20 cellular contexts compared by ENCODE assay signal in genomic region chr2:551621-552020, GRCh38.
DNase-seq lines count a peak whose midpoint lies in the region; ATAC-seq lines count a peak whose summit lies in the region.
"Had no signal": no experiment of that assay in that cellular context is flagged by ENCODE, and none has a peak within 500 bp of the region (broad histone marks: within the 10 kb centered on the region; RNA-seq: fewer than 3 reads in every experiment).

No MANE protein-coding gene starts in this region.

- no peaks in the 10 kb centered on the region for H3K9me3 ChIP-seq in BLaER1 treated with 17β-estradiol and CSF1 and Interleukin-3, amounts not matched to agents 10 nM and 100 nM (replicated peaks in 1 of 11)
- H3K9me3 ChIP-seq in neuronal stem cell (replicated peaks in 1 of 2; ENCODE audit: control insufficient read depth in 2 of 2, insufficient read depth in 1 of 2, low read depth in 1 of 2, low read length in 2 of 2) (no peaks in the 10 kb centered on the region), mesenchymal stem cell (ENCODE audit: control insufficient read depth, low read length) (no peaks in the 10 kb centered on the region)
- H3K9me3 ChIP-seq: Peyer's patch had no signal

- no peak overlapping the region for H2AK5ac ChIP-seq in neuronal stem cell (ENCODE audit: low read depth, low read length)
- no peak overlapping the region for H2AK5ac ChIP-seq in mesenchymal stem cell (ENCODE audit: low read length, severe bottlenecking)

- peaks cover 4% of the 10 kb centered on the region for H3K27me3 Mint-ChIP-seq in activated CD4-positive, alpha-beta memory T cell treated with anti-CD3 and anti-CD28 coated beads, Interleukin-2, amount 10 ng/mL, durations not matched to agents 7 days and 5 days

- no peaks in the 10 kb centered on the region for H3K4me1 Mint-ChIP-seq in activated CD4-positive, alpha-beta memory T cell treated with anti-CD3 and anti-CD28 coated beads, Interleukin-2, amount 10 ng/mL, durations not matched to agents 7 days and 5 days

- peak; percentile 61 for DNase-seq in SK-N-DZ (ENCODE audit: low spot score)
- DNase-seq in iPS-NIHi11 (ENCODE audit: low spot score): peak; percentile 47
- peak; percentile 14 for DNase-seq in neuronal stem cell (ENCODE audit: low spot score)
- DNase-seq in activated CD4-positive, alpha-beta memory T cell treated with anti-CD3 and anti-CD28 coated beads, Interleukin-2, amount 10 ng/mL, durations not matched to agents 7 days and 5 days: no peak
- DNase-seq in mesenchymal stem cell: no peak
- DNase-seq: ACHN; AML-193; CD4-positive, alpha-beta T cell; DMS53; NCI-H1048; NCI-H146; NCI-H2081; NCI-H510A; NCI-H82; Peyer's patch; Right ventricle myocardium superior had no signal

- no peak overlapping the region for H3K4me3 Mint-ChIP-seq in activated CD4-positive, alpha-beta memory T cell treated with anti-CD3 and anti-CD28 coated beads, Interleukin-2, amount 10 ng/mL, durations not matched to agents 7 days and 5 days
- H3K4me3 Mint-ChIP-seq: CD4-positive, alpha-beta T cell had no signal

- peaks cover 0 to 3% (median 0%) of the 10 kb centered on the region in 11 experiments; a peak in 2 of 22 replicates for H3K27me3 ChIP-seq in BLaER1 treated with 17β-estradiol and CSF1 and Interleukin-3, amounts not matched to agents 10 nM and 100 nM
- H3K27me3 ChIP-seq in neuronal stem cell (ENCODE audit: control insufficient read depth in 3 of 3, insufficient read depth in 3 of 3, low read depth in 1 of 3, low read length in 3 of 3) (no peaks in the 10 kb centered on the region), mesenchymal stem cell (ENCODE audit: control insufficient read depth in 1 of 2, insufficient read depth in 1 of 2, low read length in 2 of 2) (peaks cover 0 to 37% of the 10 kb centered on the region in 2 experiments)
- H3K27me3 ChIP-seq: Peyer's patch had no signal

- H3K36me3 ChIP-seq in BLaER1 treated with 17β-estradiol and CSF1 and Interleukin-3, amounts not matched to agents 10 nM and 100 nM: no peaks in the 10 kb centered on the region
- H3K36me3 ChIP-seq in neuronal stem cell (replicated peaks in 1 of 2; ENCODE audit: control insufficient read depth in 2 of 2, insufficient read depth in 2 of 2, low read length in 2 of 2) (no peaks in the 10 kb centered on the region), mesenchymal stem cell (ENCODE audit: control insufficient read depth in 1 of 2, insufficient read depth in 2 of 2, low read depth in 1 of 2, low read length in 2 of 2) (no peaks in the 10 kb centered on the region)
- H3K36me3 ChIP-seq: Peyer's patch had no signal

- no peak overlapping the region for H3K27ac Mint-ChIP-seq in activated CD4-positive, alpha-beta memory T cell treated with anti-CD3 and anti-CD28 coated beads, Interleukin-2, amount 10 ng/mL, durations not matched to agents 7 days and 5 days
- H3K27ac Mint-ChIP-seq: CD4-positive, alpha-beta T cell had no signal

- H3K4me1 ChIP-seq in BLaER1 treated with 17β-estradiol and CSF1 and Interleukin-3, amounts not matched to agents 10 nM and 100 nM: peaks cover 25 to 70% (median 52%) of the 10 kb centered on the region in 10 experiments
- H3K4me1 ChIP-seq in neuronal stem cell (ENCODE audit: control insufficient read depth in 2 of 2, insufficient read depth in 1 of 2, low read depth in 1 of 2, low read length in 2 of 2) (peaks cover 0 to 12% of the 10 kb centered on the region in 2 donors), mesenchymal stem cell (ENCODE audit: control insufficient read depth, insufficient read depth, low read depth, low read length) (no peaks in the 10 kb centered on the region)
- H3K4me1 ChIP-seq: Peyer's patch had no signal

- no peak overlapping the region for H2BK120ac ChIP-seq in neuronal stem cell (ENCODE audit: low read depth, low read length)
- no peak overlapping the region for H2BK120ac ChIP-seq in mesenchymal stem cell (ENCODE audit: low read depth, low read length)

- H2BK5ac ChIP-seq in neuronal stem cell (ENCODE audit: low read length) (no peak overlapping the region), mesenchymal stem cell (ENCODE audit: low read depth, low read length, poor library complexity, severe bottlenecking) (no peak overlapping the region)

- no peak overlapping the region for H4K8ac ChIP-seq in neuronal stem cell (ENCODE audit: low read depth, low read length)
- no peak overlapping the region for H4K8ac ChIP-seq in mesenchymal stem cell (ENCODE audit: low read length)

- no peaks in the 10 kb centered on the region for H3K79me1 ChIP-seq in neuronal stem cell (ENCODE audit: low read depth, low read length)
- no peaks in the 10 kb centered on the region for H3K79me1 ChIP-seq in mesenchymal stem cell (replicated peaks; ENCODE audit: low read length, poor library complexity, severe bottlenecking)

- H3K14ac ChIP-seq in neuronal stem cell (ENCODE audit: low read length) (no peak overlapping the region), mesenchymal stem cell (ENCODE audit: low read length in 2 of 2) (no peak overlapping the region)

- H4K91ac ChIP-seq in neuronal stem cell (ENCODE audit: low read depth, low read length, poor library complexity): no peak overlapping the region
- no peak overlapping the region for H4K91ac ChIP-seq in mesenchymal stem cell (ENCODE audit: low read length)

- POLR2A ChIA-PET in activated CD4-positive, alpha-beta memory T cell treated with anti-CD3 and anti-CD28 coated beads, Interleukin-2, amount 10 ng/mL, durations not matched to agents 7 days and 5 days (lab: Charles Lee): no interaction called here

- H2AFZ ChIP-seq in neuronal stem cell (ENCODE audit: low read length) (peak overlapping the region; percentile 65), mesenchymal stem cell (ENCODE audit: low read depth, low read length) (no peak overlapping the region)

- H3K18ac ChIP-seq in neuronal stem cell (ENCODE audit: low read length): no peak overlapping the region
- H3K18ac ChIP-seq in mesenchymal stem cell (ENCODE audit: low read depth in 1 of 2, low read length in 2 of 2): no peak overlapping the region

- H2BK12ac ChIP-seq in neuronal stem cell (ENCODE audit: low read length): no peak overlapping the region
- no peak overlapping the region for H2BK12ac ChIP-seq in mesenchymal stem cell (ENCODE audit: low read length in 2 of 2)

- H3K36me3 Mint-ChIP-seq in activated CD4-positive, alpha-beta memory T cell treated with anti-CD3 and anti-CD28 coated beads, Interleukin-2, amount 10 ng/mL, durations not matched to agents 7 days and 5 days (ENCODE audit: low read depth): no peaks in the 10 kb centered on the region

- H2BK15ac ChIP-seq in neuronal stem cell (ENCODE audit: low read length) (no peak overlapping the region), mesenchymal stem cell (ENCODE audit: low read depth, poor library complexity, severe bottlenecking) (no peak overlapping the region)

- H3K27ac ChIP-seq in BLaER1 treated with 17β-estradiol and CSF1 and Interleukin-3, amounts not matched to agents 10 nM and 100 nM: no peak overlapping the region
- H3K27ac ChIP-seq in neuronal stem cell (replicated peaks; ENCODE audit: low read length) (no peak overlapping the region), mesenchymal stem cell (ENCODE audit: low read length, poor library complexity, severe bottlenecking) (no peak overlapping the region)
- H3K27ac ChIP-seq: Peyer's patch had no signal

- H3K4me2 ChIP-seq in BLaER1 treated with 17β-estradiol and CSF1 and Interleukin-3, amounts not matched to agents 10 nM and 100 nM: peak overlapping the region in 6 of 11 experiments; percentile 58 to 92 (median 72); a peak in 7 of 22 replicates
- H3K4me2 ChIP-seq in neuronal stem cell (ENCODE audit: insufficient read depth, low read length, poor library complexity, severe bottlenecking): no peak overlapping the region
- H3K4me2 ChIP-seq in mesenchymal stem cell (ENCODE audit: low read length, poor library complexity, severe bottlenecking): no peak overlapping the region

- ATAC-seq in GM19467 (IDR thresholded peaks at IDR 0.05; ENCODE audit: unreplicated experiment) (no peak), GM19455 (IDR thresholded peaks at IDR 0.05; ENCODE audit: unreplicated experiment) (no peak)
- ATAC-seq: HCT116 had no signal

- no peak overlapping the region for H3K4me3 ChIP-seq in BLaER1 treated with 17β-estradiol and CSF1 and Interleukin-3, amounts not matched to agents 10 nM and 100 nM
- H3K4me3 ChIP-seq in neuronal stem cell (ENCODE audit: low read length in 2 of 2): no peak overlapping the region
- H3K4me3 ChIP-seq in mesenchymal stem cell (ENCODE audit: insufficient read depth in 1 of 2, low read depth in 1 of 2, low read length in 2 of 2): no peak overlapping the region
- H3K4me3 ChIP-seq: Peyer's patch had no signal

- H4K20me1 ChIP-seq in BLaER1 treated with 17β-estradiol and CSF1 and Interleukin-3, amounts not matched to agents 10 nM and 100 nM: no peaks in the 10 kb centered on the region

- no CpG with 5 or more reads among the region's 13 CpGs for WGBS in neuronal stem cell (ENCODE audit: extremely low coverage in 2 of 2, insufficient read length in 2 of 2, insufficient replicate concordance in 1 of 2), 2 donors
- WGBS in mesenchymal stem cell: 76% methylated on average over 13 of the region's 13 CpGs

- H3K9me3 Mint-ChIP-seq in activated CD4-positive, alpha-beta memory T cell treated with anti-CD3 and anti-CD28 coated beads, Interleukin-2, amount 10 ng/mL, durations not matched to agents 7 days and 5 days: no peaks in the 10 kb centered on the region
- H3K9me3 Mint-ChIP-seq: CD4-positive, alpha-beta T cell had no signal

- H3K9ac ChIP-seq in BLaER1 treated with 17β-estradiol and CSF1 and Interleukin-3, amounts not matched to agents 10 nM and 100 nM: no peak overlapping the region
- H3K9ac ChIP-seq in neuronal stem cell (ENCODE audit: low read depth, low read length, poor library complexity): no peak overlapping the region
- H3K9ac ChIP-seq in mesenchymal stem cell (ENCODE audit: low read length): no peak overlapping the region

- CTCF ChIA-PET in activated CD4-positive, alpha-beta memory T cell treated with anti-CD3 and anti-CD28 coated beads, Interleukin-2, amount 10 ng/mL, durations not matched to agents 7 days and 5 days (lab: Charles Lee): no interaction called here

- no peak overlapping the region for H3K23ac ChIP-seq in neuronal stem cell (ENCODE audit: low read depth, low read length, poor library complexity)
- no peak overlapping the region for H3K23ac ChIP-seq in mesenchymal stem cell (ENCODE audit: low read length in 2 of 2)

- H3K4ac ChIP-seq in neuronal stem cell (ENCODE audit: low read length): no peak overlapping the region
- no peak overlapping the region for H3K4ac ChIP-seq in mesenchymal stem cell (ENCODE audit: low read depth in 1 of 2, low read length in 2 of 2)

Comparison
In these comparisons a context has a peak if more than half of its experiments do, and no peak if none do; other contexts are left out.
1. H3K4me2 ChIP-seq: peak in BLaER1 treated with 17β-estradiol and CSF1 and Interleukin-3, amounts not matched to agents 10 nM and 100 nM (6 of 11); none in neuronal stem cell (single experiment) and mesenchymal stem cell (single experiment).
2. DNase-seq: peak in SK-N-DZ (single experiment), iPS-NIHi11 (single experiment) and neuronal stem cell (single experiment); none in activated CD4-positive, alpha-beta memory T cell treated with anti-CD3 and anti-CD28 coated beads, Interleukin-2, amount 10 ng/mL, durations not matched to agents 7 days and 5 days (single experiment) and mesenchymal stem cell (single experiment).